ENCODE assay signal across 16 cellular contexts in genomic region chr5:78795757-78796156, GRCh38.
DNase-seq lines count a peak whose midpoint lies in the region; ATAC-seq and TF ChIP-seq lines count a peak whose summit lies in the region.
"Had no signal": no experiment of that assay in that cellular context is flagged by ENCODE, and none has a peak within 500 bp of the region (broad histone marks: within the 10 kb centered on the region; RNA-seq: fewer than 3 reads in every experiment).

No MANE protein-coding gene starts in this region.

- TF ChIP-seq CTCF in Calu3 (IDR thresholded peaks at IDR 0.05; ENCODE audit: unreplicated experiment) (no peak), left lung (IDR thresholded peaks at IDR 0.05) (no peak), brain microvascular endothelial cell (IDR thresholded peaks at IDR 0.05; ENCODE audit: low read depth, low read length, missing control alignments) (no peak)

- peaks cover 0 to 10% of the 10 kb centered on the region in 2 donors for H3K4me1 ChIP-seq in left lung
- H3K4me1 ChIP-seq: breast epithelium, psoas muscle had no signal

- ATAC-seq in HG02678 (IDR thresholded peaks at IDR 0.05; ENCODE audit: unreplicated experiment) (peak; percentile 59), left lung (peak; percentile 39), GM21423 (IDR thresholded peaks at IDR 0.05; ENCODE audit: unreplicated experiment) (no peak), HG02610 (IDR thresholded peaks at IDR 0.05; ENCODE audit: unreplicated experiment) (no peak)
- ATAC-seq: esophagus mucosa, psoas muscle had no signal

- intact Hi-C loops in Calu3 (cut with micrococcal nuclease; ENCODE audit: unreplicated experiment) (no loop called here), left lung (cut with DNase I) (no loop called here)

- DNase-seq in Calu3 (peak; percentile 27), astrocyte of the hippocampus (ENCODE audit: low read depth, low spot score) (peak; percentile 68), left lung (no peak), brain microvascular endothelial cell (no peak)
- no peak for DNase-seq in activated CD8-positive, alpha-beta memory T cell treated with anti-CD3 and anti-CD28 coated beads, Interleukin-2, amount 50 U/mL, for 4 hours
- DNase-seq: activated CD4-positive, CD25-positive, alpha-beta regulatory T cell; NCI-H1930; psoas muscle; stimulated activated CD4-positive, alpha-beta T cell treated with anti-CD3 and anti-CD28 coated beads, Interleukin-4, amount 100 ng/mL, for 4 hours had no signal

- in situ Hi-C loops in brain microvascular endothelial cell (cut with HindIII; ENCODE audit: low pct_ligation_motif_present, low sequenced_read_pairs) = no loop called here

- CTCF ChIA-PET in Calu3 (lab: Charles Lee) = interaction anchor here (0.7 to 1.5 kb wide), 5 partner anchors 11 to 148 kb away, joined by 3 to 5 read pairs (median 4); no protein-coding TSS in a partner anchor

- H3K27ac Mint-ChIP-seq in Calu3 (ENCODE audit: unreplicated experiment) = no peak overlapping the region
- H3K27ac Mint-ChIP-seq: stimulated activated naive CD8-positive, alpha-beta T cell treated with anti-CD3 and anti-CD28 coated beads, Interleukin-15, Interleukin-2, amounts not matched to agents 100 ng/mL and 50 ng/mL, for 24 hours had no signal

- BruUV-seq in Calu3 (replicated peaks; lab: Mats Ljungman, UMichigan) = no TSS peak

- H3K4me3 Mint-ChIP-seq in Calu3 (ENCODE audit: low read depth, unreplicated experiment) = no peak overlapping the region
- H3K4me3 Mint-ChIP-seq: stimulated activated naive CD8-positive, alpha-beta T cell treated with anti-CD3 and anti-CD28 coated beads, Interleukin-15, Interleukin-2, amounts not matched to agents 100 ng/mL and 50 ng/mL, for 24 hours had no signal

- no peaks in the 10 kb centered on the region for H3K36me3 ChIP-seq in left lung
- H3K36me3 ChIP-seq in brain microvascular endothelial cell (replicated peaks) = no peaks in the 10 kb centered on the region
- H3K36me3 ChIP-seq: breast epithelium had no signal

- H3K9me3 ChIP-seq in left lung = no peaks in the 10 kb centered on the region
- H3K9me3 ChIP-seq: breast epithelium, psoas muscle had no signal

- no peaks in the 10 kb centered on the region for H3K27me3 Mint-ChIP-seq in Calu3 (ENCODE audit: unreplicated experiment)
- H3K27me3 Mint-ChIP-seq: stimulated activated naive CD8-positive, alpha-beta T cell treated with anti-CD3 and anti-CD28 coated beads, Interleukin-15, Interleukin-2, amounts not matched to agents 100 ng/mL and 50 ng/mL, for 24 hours had no signal

- H3K36me3 Mint-ChIP-seq in Calu3 (ENCODE audit: insufficient read depth, unreplicated experiment) = no peaks in the 10 kb centered on the region

- H3K4me3 ChIP-seq in left lung = no peak overlapping the region
- H3K4me3 ChIP-seq in brain microvascular endothelial cell (ENCODE audit: low read depth, low read length) = no peak overlapping the region
- H3K4me3 ChIP-seq: BLaER1 treated with 17β-estradiol and CSF1 and Interleukin-3, amounts not matched to agents 10 nM and 100 nM; breast epithelium; psoas muscle had no signal

- H3K4me1 Mint-ChIP-seq in Calu3 (ENCODE audit: low read depth, unreplicated experiment) = peaks cover 49% of the 10 kb centered on the region

- peaks cover 3% of the 10 kb centered on the region for H3K9me3 Mint-ChIP-seq in Calu3 (ENCODE audit: low read depth, unreplicated experiment)

- H3K27me3 ChIP-seq in left lung (no peaks in the 10 kb centered on the region), brain microvascular endothelial cell (replicated peaks) (no peaks in the 10 kb centered on the region)
- H3K27me3 ChIP-seq: BLaER1 treated with 17β-estradiol and CSF1 and Interleukin-3, amounts not matched to agents 10 nM and 100 nM; breast epithelium had no signal

- no peak overlapping the region for H3K27ac ChIP-seq in left lung
- H3K27ac ChIP-seq in brain microvascular endothelial cell = no peak overlapping the region
- H3K27ac ChIP-seq: BLaER1 treated with 17β-estradiol and CSF1 and Interleukin-3, amounts not matched to agents 10 nM and 100 nM; breast epithelium; psoas muscle had no signal

Comparison
In these comparisons a context has a peak if more than half of its experiments do, and no peak if none do; other contexts are left out.
1. DNase-seq: peak in Calu3 (single experiment) and astrocyte of the hippocampus (single experiment); none in left lung (0 of 2), brain microvascular endothelial cell (single experiment) and activated CD8-positive, alpha-beta memory T cell treated with anti-CD3 and anti-CD28 coated beads, Interleukin-2, amount 50 U/mL, for 4 hours (single experiment).
2. ATAC-seq: peak in HG02678 (single experiment) and left lung (single experiment); none in GM21423 (single experiment) and HG02610 (single experiment).